8 cellular contexts compared by ENCODE assay signal in the genomic region with DNA sequence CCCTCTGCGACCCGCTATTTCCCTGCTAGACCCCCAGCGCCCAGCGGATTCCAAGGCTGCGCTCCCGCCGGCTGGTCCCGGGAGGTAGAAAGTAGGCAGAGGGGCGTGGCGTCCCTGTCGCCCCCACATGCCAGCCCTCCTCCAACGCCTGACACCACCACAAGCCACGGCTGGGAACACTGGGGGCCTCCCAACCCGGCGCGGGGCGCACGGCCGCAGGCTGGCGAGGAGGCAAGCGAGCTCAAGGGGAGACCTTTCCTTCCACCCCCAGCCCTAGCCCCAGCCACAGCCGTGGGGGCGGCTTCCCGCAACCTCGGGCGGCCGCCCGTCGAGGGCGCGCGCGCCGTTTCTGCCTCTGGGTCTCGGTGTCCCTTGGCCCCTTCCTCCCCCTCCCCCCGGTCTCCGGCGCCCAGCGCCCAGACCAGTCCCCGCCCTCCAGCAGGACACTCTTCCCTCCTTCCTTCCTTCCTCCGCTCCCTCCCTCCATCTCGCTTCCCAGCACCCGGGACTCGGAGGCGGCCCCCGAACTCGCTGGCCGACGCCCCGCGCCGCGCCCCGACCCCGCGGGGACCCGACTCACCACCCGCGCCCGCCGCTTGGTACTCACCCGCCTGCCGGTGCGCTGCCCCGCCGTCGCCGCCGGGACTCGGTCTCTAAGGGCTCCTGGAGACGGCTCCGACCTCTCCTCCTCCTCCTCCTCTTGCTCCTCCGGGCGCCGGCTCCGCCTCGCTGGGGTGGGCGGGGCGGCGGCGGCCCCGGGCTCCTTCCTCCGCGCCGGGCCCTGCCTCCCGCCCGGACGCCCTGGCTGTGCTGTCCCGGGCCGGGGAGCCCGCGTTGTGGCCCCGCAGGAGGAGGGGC. TPM values are rescaled to one million over a fixed set of nuclear protein-coding genes. Genes with fewer than 3 reads are reported as not detected.
A peak's percentile ranks its signal among the peaks of the same experiment; 100 is the strongest.
DNase-seq lines count a peak whose midpoint lies in the region; ATAC-seq and TF ChIP-seq lines count a peak whose summit lies in the region.

A gene (minus strand): TSS at position 731 of the 858 bp plus-strand sequence. CDS start 125,781 bp downstream, outside the sequence.

- peaks cover 0 to 12% (median 7%) of the 10 kb centered on the region in 7 donors for H3K9me3 Mint-ChIP-seq in CD14-positive monocyte
- no peaks in the 10 kb centered on the region for H3K9me3 Mint-ChIP-seq in activated naive CD4-positive, alpha-beta T cell treated with anti-CD3 and anti-CD28 coated beads, Interleukin-2, amount 50 U/mL, for 24 hours
- no peaks in the 10 kb centered on the region for H3K9me3 Mint-ChIP-seq in neural crest cell

- H3K4me3 Mint-ChIP-seq in CD14-positive monocyte = peak within 1 kb of the TSS; percentile 77 to 95
- peak within 1 kb of the TSS; percentile 80 for H3K4me3 Mint-ChIP-seq in activated naive CD4-positive, alpha-beta T cell treated with anti-CD3 and anti-CD28 coated beads, Interleukin-2, amount 50 U/mL, for 24 hours
- peak within 1 kb of the TSS; percentile 99 for H3K4me3 Mint-ChIP-seq in neural crest cell

- TF ChIP-seq CTCF in CD14-positive monocyte (IDR thresholded peaks at IDR 0.05) (no peak), neural crest cell (conservative IDR thresholded peaks at IDR 0.05) (no peak)

- ATAC-seq in GM19395 (IDR thresholded peaks at IDR 0.05; ENCODE audit: unreplicated experiment) = peak; percentile 49

- intact Hi-C loops in CD14-positive monocyte (cut with micrococcal nuclease) = no loop called here

- H3K27ac Mint-ChIP-seq in CD14-positive monocyte = no peak within 1 kb of the TSS
- no peak within 1 kb of the TSS for H3K27ac Mint-ChIP-seq in activated naive CD4-positive, alpha-beta T cell treated with anti-CD3 and anti-CD28 coated beads, Interleukin-2, amount 50 U/mL, for 24 hours
- peak within 1 kb of the TSS; percentile 99 for H3K27ac Mint-ChIP-seq in neural crest cell (ENCODE audit: unreplicated experiment)

- peaks cover 14% of the 10 kb centered on the region for H3K4me1 Mint-ChIP-seq in CD14-positive monocyte
- H3K4me1 Mint-ChIP-seq in activated naive CD4-positive, alpha-beta T cell treated with anti-CD3 and anti-CD28 coated beads, Interleukin-2, amount 50 U/mL, for 24 hours = peaks cover 17% of the 10 kb centered on the region
- peaks cover 18% of the 10 kb centered on the region for H3K4me1 Mint-ChIP-seq in neural crest cell

- DNase-seq in CD14-positive monocyte (ENCODE audit: low spot score) = no peak
- DNase-seq in NCI-H146 (lab: John Stamatoyannopoulos, UW) = peak; percentile 75
- DNase-seq in glomerular endothelial cell (ENCODE audit: extremely low read depth, low read depth, low spot score) = no peak
- DNase-seq in neural crest cell (ENCODE audit: low read depth, low spot score) = peak; percentile 58
- no peak for DNase-seq in NOMO-1 treated with DMSO at 0.1 percent for 48 hours (lab: John Stamatoyannopoulos, UW; ENCODE audit: unreplicated experiment)
- DNase-seq in NCI-H187 treated with DMSO at 0.1 percent for 48 hours (lab: John Stamatoyannopoulos, UW) = no peak

- H3K36me3 Mint-ChIP-seq in CD14-positive monocyte (no peaks in the 10 kb centered on the region), neural crest cell (ENCODE audit: low read depth) (no peaks in the 10 kb centered on the region)
- no peaks in the 10 kb centered on the region for H3K36me3 Mint-ChIP-seq in activated naive CD4-positive, alpha-beta T cell treated with anti-CD3 and anti-CD28 coated beads, Interleukin-2, amount 50 U/mL, for 24 hours

- H3K27me3 Mint-ChIP-seq in CD14-positive monocyte (ENCODE audit: low read depth in 3 of 3) = peaks cover 62 to 75% (median 72%) of the 10 kb centered on the region in 3 donors
- H3K27me3 Mint-ChIP-seq in activated naive CD4-positive, alpha-beta T cell treated with anti-CD3 and anti-CD28 coated beads, Interleukin-2, amount 50 U/mL, for 24 hours = peaks cover 52% of the 10 kb centered on the region
- H3K27me3 Mint-ChIP-seq in neural crest cell (ENCODE audit: low read depth) = peaks cover 43% of the 10 kb centered on the region

RNA-seq across cellular contexts. Expression of the gene that starts here (rescaled TPM):
- under 1 TPM in 1 of 2 donors, not detected in 1; 0.03 TPM for polyA plus RNA-seq in CD14-positive monocyte
- 156 and 190 TPM in 2 replicates for total RNA-seq in glomerular endothelial cell
- total RNA-seq in neural crest cell = 18.4 and 18.5 TPM in 2 replicates

Comparison
In these comparisons a context has a peak if more than half of its experiments do, and no peak if none do; other contexts are left out.
1. DNase-seq: peak in NCI-H146 (single experiment) and neural crest cell (single experiment); none in CD14-positive monocyte (single experiment), glomerular endothelial cell (single experiment), NOMO-1 treated with DMSO at 0.1 percent for 48 hours (single experiment) and NCI-H187 treated with DMSO at 0.1 percent for 48 hours (single experiment).
2. Peak in every context shown above with its lines, with median percentiles within 50 percentile points of each other: H3K4me3 Mint-ChIP-seq.